In the genomic region with DNA sequence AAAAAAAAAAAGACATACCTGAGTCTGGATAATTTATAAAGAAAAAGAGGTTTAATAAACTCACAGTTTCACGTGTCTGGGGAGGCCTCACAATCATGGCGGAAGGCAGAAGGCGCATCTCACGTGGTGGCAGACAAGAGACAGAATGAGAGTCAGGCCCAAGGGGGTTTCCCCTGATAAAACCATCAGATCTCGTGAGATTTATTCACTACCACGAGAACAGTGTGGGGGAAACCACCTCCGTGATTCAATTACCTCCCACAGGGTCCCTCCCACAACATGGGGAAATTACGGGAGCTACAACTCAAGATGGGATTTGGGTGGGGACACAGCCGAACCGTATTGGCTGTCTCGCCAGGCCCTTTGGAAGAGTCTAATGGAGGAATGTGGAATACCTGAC, we compare ENCODE assay signal across 21 cellular contexts. TPM values are rescaled to one million over a fixed set of nuclear protein-coding genes. Genes with fewer than 3 reads are reported as not detected.
DNase-seq lines count a peak whose midpoint lies in the region; ATAC-seq, FAIRE-seq and TF ChIP-seq lines count a peak whose summit lies in the region.
"Had no signal": no experiment of that assay in that cellular context is flagged by ENCODE, and none has a peak within 500 bp of the region (broad histone marks: within the 10 kb centered on the region; RNA-seq: fewer than 3 reads in every experiment).

No MANE protein-coding gene starts in this region.

- H3K9me3 Mint-ChIP-seq in CD8-positive, alpha-beta T cell = peaks cover 4% of the 10 kb centered on the region
- no peaks in the 10 kb centered on the region for H3K9me3 Mint-ChIP-seq in natural killer cell
- H3K9me3 Mint-ChIP-seq: CD4-positive, alpha-beta T cell had no signal

- peak; percentile 34 for ATAC-seq in CD8-positive, alpha-beta T cell
- ATAC-seq in T-helper 17 cell (peak; percentile 76), natural killer cell (peak in 2 of 3 donors; percentile 57 to 60), GM19023 (IDR thresholded peaks at IDR 0.05; ENCODE audit: unreplicated experiment) (no peak)
- ATAC-seq: Right ventricle myocardium inferior had no signal

- no peaks in the 10 kb centered on the region for H3K4me1 Mint-ChIP-seq in CD8-positive, alpha-beta T cell (ENCODE audit: low read depth)
- no peaks in the 10 kb centered on the region for H3K4me1 Mint-ChIP-seq in T-helper 17 cell
- H3K4me1 Mint-ChIP-seq in natural killer cell = no peaks in the 10 kb centered on the region

- FAIRE-seq in D721Med (lab: Jason Lieb, UNC) = no peak
- FAIRE-seq: G401.6, GM18507, H1 had no signal

- POLR2A ChIA-PET in CD8-positive, alpha-beta T cell (lab: Charles Lee) = no interaction called here

- no peak overlapping the region for H3K27ac ChIP-seq in CD8-positive, alpha-beta T cell (ENCODE audit: low read depth, low read length)
- H3K27ac ChIP-seq: Peyer's patch had no signal

- H3K27me3 Mint-ChIP-seq in CD8-positive, alpha-beta T cell (ENCODE audit: low read depth) = peaks cover 1% of the 10 kb centered on the region
- H3K27me3 Mint-ChIP-seq in T-helper 17 cell = peaks cover under 1% of the 10 kb centered on the region
- H3K27me3 Mint-ChIP-seq in natural killer cell (ENCODE audit: low read depth in 2 of 2) = peaks cover 0 to 7% of the 10 kb centered on the region in 2 donors
- H3K27me3 Mint-ChIP-seq: CD4-positive, alpha-beta T cell had no signal

- no peak overlapping the region for H3K4me3 Mint-ChIP-seq in CD8-positive, alpha-beta T cell
- H3K4me3 Mint-ChIP-seq in T-helper 17 cell (no peak overlapping the region), natural killer cell (no peak overlapping the region)
- H3K4me3 Mint-ChIP-seq: CD4-positive, alpha-beta T cell had no signal

- TF ChIP-seq CTCF in CD8-positive, alpha-beta T cell (IDR thresholded peaks at IDR 0.05) = no peak
- TF ChIP-seq CTCF in natural killer cell (IDR thresholded peaks at IDR 0.05) (no peak), D721Med (IDR thresholded peaks at IDR 0.05; ENCODE audit: insufficient read depth, missing control alignments) (no peak)

- intact Hi-C loops in CD8-positive, alpha-beta T cell (cut with DNase I, micrococcal nuclease) = no loop called here
- intact Hi-C loops in natural killer cell (cut with micrococcal nuclease) = no loop called here

- no peaks in the 10 kb centered on the region for H3K27me3 ChIP-seq in CD8-positive, alpha-beta T cell (ENCODE audit: insufficient read depth, low read length)
- H3K27me3 ChIP-seq: Peyer's patch had no signal

- no peak overlapping the region for H3K27ac Mint-ChIP-seq in CD8-positive, alpha-beta T cell
- no peak overlapping the region for H3K27ac Mint-ChIP-seq in T-helper 17 cell
- H3K27ac Mint-ChIP-seq in natural killer cell = no peak overlapping the region
- H3K27ac Mint-ChIP-seq: CD4-positive, alpha-beta T cell had no signal

- no peaks in the 10 kb centered on the region for H3K36me3 Mint-ChIP-seq in CD8-positive, alpha-beta T cell
- H3K36me3 Mint-ChIP-seq in T-helper 17 cell (ENCODE audit: low read depth) (no peaks in the 10 kb centered on the region), natural killer cell (no peaks in the 10 kb centered on the region)

- DNase-seq in A172 (ENCODE audit: low spot score) (peak; percentile 51), T-helper 17 cell (no peak), natural killer cell (no peak), SHP77 (lab: John Stamatoyannopoulos, UW) (no peak), D721Med (ENCODE audit: insufficient read length, low spot score) (no peak)
- DNase-seq in CD8-positive, alpha-beta T cell = no peak
- DNase-seq: BE2C; CD4-positive, alpha-beta T cell; DMS79 treated with DMSO at 0.1 percent for 48 hours; KBM-7; MV-4-11; NCI-H1436; NCI-H2029; NCI-H82; Peyer's patch; SK-N-SH had no signal

- CTCF ChIA-PET in CD8-positive, alpha-beta T cell (lab: Charles Lee) = interaction anchor here (1.5 kb wide), 1 partner anchor 16 kb away, joined by 6 read pairs; no protein-coding TSS in a partner anchor

- no peaks in the 10 kb centered on the region for H3K36me3 ChIP-seq in CD8-positive, alpha-beta T cell (ENCODE audit: insufficient read depth, low read length)
- H3K36me3 ChIP-seq: BE2C, Peyer's patch had no signal

- H3K9me3 ChIP-seq in CD8-positive, alpha-beta T cell (ENCODE audit: low read length) = no peaks in the 10 kb centered on the region
- no peaks in the 10 kb centered on the region for H3K9me3 ChIP-seq in T-helper 17 cell (ENCODE audit: control insufficient read depth, low read length, poor library complexity, severe bottlenecking)
- H3K9me3 ChIP-seq: Peyer's patch, SK-N-SH had no signal

- H3K4me1 ChIP-seq in CD8-positive, alpha-beta T cell (ENCODE audit: insufficient read depth, low read length) = no peaks in the 10 kb centered on the region
- H3K4me1 ChIP-seq: BE2C had no signal

- H3K4me3 ChIP-seq in CD8-positive, alpha-beta T cell (ENCODE audit: low read depth, low read length) = no peak overlapping the region
- H3K4me3 ChIP-seq: Peyer's patch had no signal

RNA-seq across cellular contexts. Expression of gene MAFK, which starts 9.0 kb away (rescaled TPM):
- total RNA-seq in A172 (2014; rRNA removed; shearing (Covaris generic)) = 49.6 and 54.3 TPM in 2 replicates
- 10 to 100 TPM; 48.7 to 49.8 TPM for total RNA-seq in CD8-positive, alpha-beta T cell
- total RNA-seq in T-helper 17 cell (10 to 100 TPM; 55.8 to 56.4 TPM), natural killer cell (10 to 100 TPM; 57.9 to 71.3 (median 62.8) TPM)

RNA-seq across cellular contexts. Expression of gene INTS1, which starts 17.3 kb away (rescaled TPM):
- 45.3 and 49.6 TPM in 2 replicates for total RNA-seq in A172 (2014; rRNA removed; shearing (Covaris generic))
- 100 to 1,000 TPM; 106 to 113 TPM for total RNA-seq in CD8-positive, alpha-beta T cell
- 10 to 100 TPM; 88.2 to 89.4 TPM for total RNA-seq in T-helper 17 cell
- total RNA-seq in natural killer cell = 100 to 1,000 TPM in 2 of 3 donors, 10 to 100 TPM in 1; 92.7 to 115 (median 111) TPM

RNA-seq across cellular contexts. Expression of gene TMEM184A, which starts 34.6 kb away (rescaled TPM):
- 2.7 and 3.6 TPM in 2 replicates for total RNA-seq in A172 (2014; rRNA removed; shearing (Covaris generic))
- total RNA-seq in CD8-positive, alpha-beta T cell = not detected
- not detected for total RNA-seq in T-helper 17 cell
- under 1 TPM in 1 of 3 donors, not detected in 2; 0.14 TPM for total RNA-seq in natural killer cell

RNA-seq across cellular contexts. Expression of gene PSMG3, which starts 48.4 kb away (rescaled TPM):
- 91.0 and 138 TPM in 2 replicates for total RNA-seq in A172 (2014; rRNA removed; shearing (Covaris generic))
- total RNA-seq in CD8-positive, alpha-beta T cell = 10 to 100 TPM; 20.9 to 21.0 TPM
- 10 to 100 TPM; 22.8 to 23.6 TPM for total RNA-seq in T-helper 17 cell
- 10 to 100 TPM; 19.0 to 21.4 (median 20.5) TPM for total RNA-seq in natural killer cell
